In the genomic region with DNA sequence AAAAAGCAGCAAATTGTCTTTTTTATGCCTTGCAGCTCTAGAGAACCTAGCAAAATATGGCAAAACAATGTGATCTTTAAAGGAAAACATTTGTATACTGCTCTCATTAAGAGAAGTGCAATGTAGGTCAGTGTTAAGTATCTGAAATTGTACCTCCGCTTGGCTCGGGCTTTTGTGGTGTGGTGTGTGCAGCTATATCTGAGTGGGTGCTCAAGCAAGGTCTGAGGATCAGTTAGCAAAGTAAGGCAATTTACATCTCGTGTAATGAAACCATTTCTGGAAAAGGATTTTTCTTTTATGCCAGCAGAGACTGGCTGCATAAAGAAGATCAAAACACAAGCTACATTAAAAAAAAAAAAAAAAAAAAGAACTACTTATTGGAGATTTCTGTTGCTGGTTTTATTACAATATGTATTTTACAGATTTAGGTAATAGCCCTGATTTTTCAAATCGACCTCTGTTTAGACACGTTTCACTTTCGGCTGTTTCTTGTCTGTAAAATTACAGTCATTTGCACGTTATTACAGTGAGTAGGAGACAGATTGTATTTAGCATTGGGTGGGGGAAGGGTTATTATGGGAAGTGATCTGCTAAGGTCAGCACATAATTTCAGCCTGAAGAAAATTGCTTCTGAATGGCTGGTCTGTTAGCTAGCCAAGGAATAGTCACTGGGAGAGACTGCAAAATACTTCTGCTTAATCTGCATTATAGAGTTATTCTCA, we compare ENCODE assay signal across 12 cellular contexts. TPM values are rescaled to one million over a fixed set of nuclear protein-coding genes. Genes with fewer than 3 reads are reported as not detected.
DNase-seq lines count a peak whose midpoint lies in the region; ATAC-seq, FAIRE-seq and TF ChIP-seq lines count a peak whose summit lies in the region.
"Had no signal": no experiment of that assay in that cellular context is flagged by ENCODE, and none has a peak within 500 bp of the region (broad histone marks: within the 10 kb centered on the region; RNA-seq: fewer than 3 reads in every experiment).

No MANE protein-coding gene starts in this region.

- TF ChIP-seq POLR2A in IMR-90 (IDR thresholded peaks at IDR 0.05; ENCODE audit: low read depth, low read length): no peak
- no peak for TF ChIP-seq POLR2A in gastroesophageal sphincter (IDR thresholded peaks at IDR 0.05)

- H3K4ac ChIP-seq in IMR-90 (ENCODE audit: low read depth, low read length): no peak overlapping the region

- no peaks in the 10 kb centered on the region for H4K20me1 ChIP-seq in IMR-90 (ENCODE audit: insufficient read depth, low read length)

- H4K8ac ChIP-seq in IMR-90 (ENCODE audit: low read depth in 2 of 2, low read length in 2 of 2): no peak overlapping the region

- FAIRE-seq in small intestine (lab: Jason Lieb, UNC): no peak
- FAIRE-seq: TTC549 had no signal

- intact Hi-C loops in IMR-90 (cut with micrococcal nuclease): no loop called here

- TF ChIP-seq CTCF in IMR-90 (conservative IDR thresholded peaks at IDR 0.05; ENCODE audit: low read depth, low read length): no peak
- TF ChIP-seq CTCF in gastroesophageal sphincter (IDR thresholded peaks at IDR 0.05): no peak

- no peak overlapping the region for H2BK15ac ChIP-seq in IMR-90 (ENCODE audit: low read depth, low read length)

- H3K9me3 ChIP-seq in IMR-90 (ENCODE audit: control insufficient read depth, insufficient read depth, low read length): no peaks in the 10 kb centered on the region
- H3K9me3 ChIP-seq in small intestine (ENCODE audit: control insufficient read depth, low read depth): no peaks in the 10 kb centered on the region
- no peaks in the 10 kb centered on the region for H3K9me3 ChIP-seq in gastroesophageal sphincter

- no peak overlapping the region for H3K4me3 ChIP-seq in IMR-90 (ENCODE audit: insufficient read depth, low read depth, low read length)
- H3K4me3 ChIP-seq in small intestine (ENCODE audit: low read depth in 1 of 2, low read length in 2 of 2): no peak overlapping the region
- H3K4me3 ChIP-seq in gastroesophageal sphincter: no peak overlapping the region

- H2BK5ac ChIP-seq in IMR-90 (ENCODE audit: low read depth, low read length, poor library complexity, severe bottlenecking): no peak overlapping the region

- H3K23ac ChIP-seq in IMR-90 (ENCODE audit: low read depth, low read length): no peak overlapping the region

- no CpG with 5 or more reads among the region's 7 CpGs for WGBS in IMR-90 (ENCODE audit: extremely low coverage in 2 of 2, insufficient read length in 1 of 2), 2 experiments
- 36 to 53% (median 45%) methylated on average over 7 of the region's 7 CpGs for WGBS in small intestine, 3 donors
- WGBS in gastroesophageal sphincter (ENCODE audit: low coverage in 1 of 2), 2 donors: 60 to 72% methylated on average over 7 of the region's 7 CpGs

- H3K36me3 ChIP-seq in IMR-90 (ENCODE audit: control insufficient read depth, insufficient read depth, low read length) (no peaks in the 10 kb centered on the region), small intestine (ENCODE audit: control insufficient read depth in 2 of 2, insufficient read depth in 2 of 2, low read length in 2 of 2) (no peaks in the 10 kb centered on the region), gastroesophageal sphincter (no peaks in the 10 kb centered on the region)
- H3K36me3 ChIP-seq: brain microvascular endothelial cell had no signal

- no TSS peak for BruUV-seq in IMR-90 (replicated peaks; lab: Mats Ljungman, UMichigan)

- H4K91ac ChIP-seq in IMR-90 (ENCODE audit: insufficient read depth, low read depth, low read length): no peak overlapping the region

- DNase-seq in IMR-90 (no peak), NCI-H2196 treated with DMSO at 0.1 percent for 48 hours (lab: John Stamatoyannopoulos, UW; ENCODE audit: unreplicated experiment) (peak; percentile 59), epidermal melanocyte (ENCODE audit: insufficient read length, low spot score) (peak; percentile 59), small intestine (peak; percentile 28), cerebellum (ENCODE audit: low spot score) (no peak)
- DNase-seq: activated T-cell treated with anti-CD3 and anti-CD28 coated beads, Interleukin-2, amount 50 U/mL, for 48 hours; brain microvascular endothelial cell; NK-92 treated with Interleukin-12 subunit alpha and Interleukin-12 subunit beta, amount 100 ng/mL, for 24 hours; stimulated activated naive CD8-positive, alpha-beta T cell treated with anti-CD3 and anti-CD28 coated beads, Interleukin-15, Interleukin-2, amounts not matched to agents 100 U/mL and 50 U/mL, for 24 hours had no signal

- no peaks in the 10 kb centered on the region for H3K79me1 ChIP-seq in IMR-90 (ENCODE audit: low read depth in 1 of 2, low read length in 2 of 2)

- CTCF ChIA-PET in IMR-90 (lab: Yijun Ruan, JAX): no interaction called here

- H3K27ac ChIP-seq in IMR-90 (ENCODE audit: insufficient read depth, low read length): no peak overlapping the region
- no peak overlapping the region for H3K27ac ChIP-seq in small intestine (ENCODE audit: low read depth in 1 of 2, low read length in 1 of 2)
- no peak overlapping the region for H3K27ac ChIP-seq in gastroesophageal sphincter
- H3K27ac ChIP-seq: brain microvascular endothelial cell had no signal

- in situ Hi-C loops in IMR-90 (cut with MboI; ENCODE audit: low sequenced_read_pairs): no loop called here

- H2AK5ac ChIP-seq in IMR-90 (ENCODE audit: low read depth, low read length): no peak overlapping the region

- H4K5ac ChIP-seq in IMR-90 (ENCODE audit: low read depth, low read length): no peak overlapping the region

- H2AFZ ChIP-seq in IMR-90 (replicated peaks; ENCODE audit: low read length, poor library complexity): no peak overlapping the region

- H2BK20ac ChIP-seq in IMR-90 (ENCODE audit: low read depth, low read length): no peak overlapping the region

- ATAC-seq in IMR-90 (ENCODE audit: low read depth) (no peak), gastroesophageal sphincter (no peak), GM21528 (IDR thresholded peaks at IDR 0.05; ENCODE audit: low FRiP score, unreplicated experiment) (no peak)
- ATAC-seq: stimulated activated naive CD8-positive, alpha-beta T cell treated with anti-CD3 and anti-CD28 coated beads, Interleukin-15, Interleukin-2, amounts not matched to agents 100 U/mL and 50 U/mL, for 24 hours had no signal

- H3K9me1 ChIP-seq in IMR-90 (ENCODE audit: insufficient read depth, low read length): no peaks in the 10 kb centered on the region

- H3K9ac ChIP-seq in IMR-90 (ENCODE audit: low read depth, low read length): no peak overlapping the region

- dilution Hi-C loops in IMR-90 (cut with HindIII; ENCODE audit: low sequenced_read_pairs, unreplicated experiment): no loop called here

- H3K4me1 ChIP-seq in IMR-90 (ENCODE audit: control insufficient read depth, insufficient read depth, low read length): no peaks in the 10 kb centered on the region
- H3K4me1 ChIP-seq in small intestine (ENCODE audit: control insufficient read depth in 2 of 2, insufficient read depth in 1 of 2, low read depth in 1 of 2, low read length in 1 of 2): peaks cover 0 to 2% of the 10 kb centered on the region in 2 donors
- peaks cover 0 to 14% (median 0%) of the 10 kb centered on the region in 3 donors for H3K4me1 ChIP-seq in gastroesophageal sphincter

- H3K14ac ChIP-seq in IMR-90 (replicated peaks; ENCODE audit: low read depth, low read length): no peak overlapping the region

- H3K18ac ChIP-seq in IMR-90 (ENCODE audit: low read depth, low read length): no peak overlapping the region

- no peak overlapping the region for H3K56ac ChIP-seq in IMR-90 (ENCODE audit: extremely low read depth, insufficient read depth, low read length)

- no peak overlapping the region for H2BK120ac ChIP-seq in IMR-90 (ENCODE audit: low read depth, low read length)

- H3K27me3 ChIP-seq in IMR-90 (ENCODE audit: control insufficient read depth, insufficient read depth, low read length) (no peaks in the 10 kb centered on the region), small intestine (ENCODE audit: control insufficient read depth in 2 of 2, insufficient read depth in 2 of 2, low read length in 2 of 2) (no peaks in the 10 kb centered on the region), gastroesophageal sphincter (no peaks in the 10 kb centered on the region)
- H3K27me3 ChIP-seq: brain microvascular endothelial cell had no signal

- POLR2A ChIA-PET in IMR-90 (lab: Charles Lee; ENCODE audit: unreplicated experiment): interaction anchor here (0.6 kb wide), 1 partner anchor 13 kb away, joined by 6 read pairs; no protein-coding TSS in a partner anchor

- H2AK9ac ChIP-seq in IMR-90 (replicated peaks; ENCODE audit: low read depth, low read length, poor library complexity): no peak overlapping the region

- no peak for TF ChIP-seq RAD21 in IMR-90 (IDR thresholded peaks at IDR 0.05; ENCODE audit: low read length)

- no peak for TF ChIP-seq EP300 in gastroesophageal sphincter (IDR thresholded peaks at IDR 0.05)

- H3K4me2 ChIP-seq in IMR-90 (ENCODE audit: low read depth, low read length): no peak overlapping the region; the same call in 1 of the 2 replicates

TF ChIP-seq in IMR-90, 13 proteins besides CTCF, POLR2A, EP300 and RAD21:
- TF ChIP-seq MAZ (IDR thresholded peaks at IDR 0.05; ENCODE audit: borderline replicate concordance, low read depth, low read length) (no peak), MAFK (IDR thresholded peaks at IDR 0.05; ENCODE audit: low read depth, low read length) (peak; percentile 27; the same call in 1 of the 2 replicates)
- TF ChIP-seq, protein P1, sequence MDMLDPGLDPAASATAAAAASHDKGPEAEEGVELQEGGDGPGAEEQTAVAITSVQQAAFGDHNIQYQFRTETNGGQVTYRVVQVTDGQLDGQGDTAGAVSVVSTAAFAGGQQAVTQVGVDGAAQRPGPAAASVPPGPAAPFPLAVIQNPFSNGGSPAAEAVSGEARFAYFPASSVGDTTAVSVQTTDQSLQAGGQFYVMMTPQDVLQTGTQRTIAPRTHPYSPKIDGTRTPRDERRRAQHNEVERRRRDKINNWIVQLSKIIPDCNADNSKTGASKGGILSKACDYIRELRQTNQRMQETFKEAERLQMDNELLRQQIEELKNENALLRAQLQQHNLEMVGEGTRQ (IDR thresholded peaks at IDR 0.05; ENCODE audit: low read depth, low read length): no peak
TF ChIP-seq in IMR-90: peak in this region for 1.

RNA-seq across cellular contexts. Expression of a gene that starts 7.9 kb away (rescaled TPM):
- 15.1 and 16.4 TPM in 2 replicates for total RNA-seq in IMR-90 (2012; rRNA removed)
- polyA plus RNA-seq in IMR-90 (2012; rRNA removed): 9.8 TPM in 2 replicates
- polyA plus RNA-seq in IMR-90 (2012; cell fraction: cytosol; rRNA removed): 2.7 and 5.9 TPM in 2 replicates
- 10.3 and 27.2 TPM in 2 replicates for polyA plus RNA-seq in IMR-90 (2012; cell fraction: nucleus; rRNA removed; ENCODE audit: low replicate concordance)
- polyA plus RNA-seq in small intestine: 10 to 100 TPM in 2 of 3 donors, 1 to 10 TPM in 1; 5.7 to 13.7 (median 11.6) TPM
- total RNA-seq in gastroesophageal sphincter: 10 to 100 TPM; 24.4 to 41.4 (median 36.1) TPM
- total RNA-seq in cerebellum: 86.3 TPM

Comparison
In these comparisons a context has a peak if more than half of its experiments do, and no peak if none do; other contexts are left out.
1. DNase-seq: peak in NCI-H2196 treated with DMSO at 0.1 percent for 48 hours (single experiment), epidermal melanocyte (single experiment) and small intestine (single experiment); none in IMR-90 (single experiment) and cerebellum (single experiment).